In genomic region chr6:142297605-142297995, GRCh38 we compare ENCODE assay signal across 2 cellular contexts.
TF ChIP-seq lines count a peak whose summit lies in the region.

No MANE protein-coding gene starts in this region.

TF ChIP-seq in SK-N-SH, 30 proteins besides CTCF, POLR2A, EP300 and RAD21 (continued from another document):
- TF ChIP-seq, protein P1, sequence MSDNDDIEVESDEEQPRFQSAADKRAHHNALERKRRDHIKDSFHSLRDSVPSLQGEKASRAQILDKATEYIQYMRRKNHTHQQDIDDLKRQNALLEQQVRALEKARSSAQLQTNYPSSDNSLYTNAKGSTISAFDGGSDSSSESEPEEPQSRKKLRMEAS (IDR thresholded peaks at IDR 0.05; ENCODE audit: low read depth) = no peak
- no peak for TF ChIP-seq IRF3 (IDR thresholded peaks at IDR 0.05; ENCODE audit: low read depth, low read length)
- TF ChIP-seq NRF1 (IDR thresholded peaks at IDR 0.05; ENCODE audit: low read depth, low read length) = no peak
- no peak for TF ChIP-seq MEF2A (IDR thresholded peaks at IDR 0.05; ENCODE audit: borderline replicate concordance, low read depth)
- no peak for TF ChIP-seq SIN3A (IDR thresholded peaks at IDR 0.05; ENCODE audit: borderline replicate concordance, low read depth, low read length)
- TF ChIP-seq, protein P2, sequence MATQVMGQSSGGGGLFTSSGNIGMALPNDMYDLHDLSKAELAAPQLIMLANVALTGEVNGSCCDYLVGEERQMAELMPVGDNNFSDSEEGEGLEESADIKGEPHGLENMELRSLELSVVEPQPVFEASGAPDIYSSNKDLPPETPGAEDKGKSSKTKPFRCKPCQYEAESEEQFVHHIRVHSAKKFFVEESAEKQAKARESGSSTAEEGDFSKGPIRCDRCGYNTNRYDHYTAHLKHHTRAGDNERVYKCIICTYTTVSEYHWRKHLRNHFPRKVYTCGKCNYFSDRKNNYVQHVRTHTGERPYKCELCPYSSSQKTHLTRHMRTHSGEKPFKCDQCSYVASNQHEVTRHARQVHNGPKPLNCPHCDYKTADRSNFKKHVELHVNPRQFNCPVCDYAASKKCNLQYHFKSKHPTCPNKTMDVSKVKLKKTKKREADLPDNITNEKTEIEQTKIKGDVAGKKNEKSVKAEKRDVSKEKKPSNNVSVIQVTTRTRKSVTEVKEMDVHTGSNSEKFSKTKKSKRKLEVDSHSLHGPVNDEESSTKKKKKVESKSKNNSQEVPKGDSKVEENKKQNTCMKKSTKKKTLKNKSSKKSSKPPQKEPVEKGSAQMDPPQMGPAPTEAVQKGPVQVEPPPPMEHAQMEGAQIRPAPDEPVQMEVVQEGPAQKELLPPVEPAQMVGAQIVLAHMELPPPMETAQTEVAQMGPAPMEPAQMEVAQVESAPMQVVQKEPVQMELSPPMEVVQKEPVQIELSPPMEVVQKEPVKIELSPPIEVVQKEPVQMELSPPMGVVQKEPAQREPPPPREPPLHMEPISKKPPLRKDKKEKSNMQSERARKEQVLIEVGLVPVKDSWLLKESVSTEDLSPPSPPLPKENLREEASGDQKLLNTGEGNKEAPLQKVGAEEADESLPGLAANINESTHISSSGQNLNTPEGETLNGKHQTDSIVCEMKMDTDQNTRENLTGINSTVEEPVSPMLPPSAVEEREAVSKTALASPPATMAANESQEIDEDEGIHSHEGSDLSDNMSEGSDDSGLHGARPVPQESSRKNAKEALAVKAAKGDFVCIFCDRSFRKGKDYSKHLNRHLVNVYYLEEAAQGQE (IDR thresholded peaks at IDR 0.05; ENCODE audit: low read depth, low read length) = no peak
- TF ChIP-seq FOXJ3 (CRISPR knock-in tag; IDR thresholded peaks at IDR 0.05) = no peak
- TF ChIP-seq CHD2 (IDR thresholded peaks at IDR 0.05; ENCODE audit: low read length, partially characterized antibody) = no peak
- no peak for TF ChIP-seq RFX5 (IDR thresholded peaks at IDR 0.05; ENCODE audit: low read length)
- no peak for TF ChIP-seq GABPA (IDR thresholded peaks at IDR 0.05; ENCODE audit: low read depth)
- TF ChIP-seq, protein P3, sequence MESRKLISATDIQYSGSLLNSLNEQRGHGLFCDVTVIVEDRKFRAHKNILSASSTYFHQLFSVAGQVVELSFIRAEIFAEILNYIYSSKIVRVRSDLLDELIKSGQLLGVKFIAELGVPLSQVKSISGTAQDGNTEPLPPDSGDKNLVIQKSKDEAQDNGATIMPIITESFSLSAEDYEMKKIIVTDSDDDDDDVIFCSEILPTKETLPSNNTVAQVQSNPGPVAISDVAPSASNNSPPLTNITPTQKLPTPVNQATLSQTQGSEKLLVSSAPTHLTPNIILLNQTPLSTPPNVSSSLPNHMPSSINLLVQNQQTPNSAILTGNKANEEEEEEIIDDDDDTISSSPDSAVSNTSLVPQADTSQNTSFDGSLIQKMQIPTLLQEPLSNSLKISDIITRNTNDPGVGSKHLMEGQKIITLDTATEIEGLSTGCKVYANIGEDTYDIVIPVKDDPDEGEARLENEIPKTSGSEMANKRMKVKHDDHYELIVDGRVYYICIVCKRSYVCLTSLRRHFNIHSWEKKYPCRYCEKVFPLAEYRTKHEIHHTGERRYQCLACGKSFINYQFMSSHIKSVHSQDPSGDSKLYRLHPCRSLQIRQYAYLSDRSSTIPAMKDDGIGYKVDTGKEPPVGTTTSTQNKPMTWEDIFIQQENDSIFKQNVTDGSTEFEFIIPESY (IDR thresholded peaks at IDR 0.05; ENCODE audit: borderline replicate concordance, low read depth) = no peak
- no peak for TF ChIP-seq SMC3 (IDR thresholded peaks at IDR 0.05; ENCODE audit: low read depth, low read length)

TF ChIP-seq in SK-N-SH treated with all-trans-retinoic acid at 6 μM for 48 hours, 23 proteins besides CTCF, POLR2A, EP300 and RAD21:
- TF ChIP-seq CSRNP3 (CRISPR knock-in tag; IDR thresholded peaks at IDR 0.05) (no peak), CREB5 (CRISPR knock-in tag; IDR thresholded peaks at IDR 0.05; ENCODE audit: low read depth) (no peak), ZNF70 (CRISPR knock-in tag; IDR thresholded peaks at IDR 0.05) (no peak), PPARA (CRISPR knock-in tag; IDR thresholded peaks at IDR 0.05; ENCODE audit: borderline replicate concordance) (no peak), TOX (CRISPR knock-in tag; IDR thresholded peaks at IDR 0.05; ENCODE audit: borderline replicate concordance) (no peak), ZFP3 (CRISPR knock-in tag; IDR thresholded peaks at IDR 0.05) (no peak), TSHZ2 (CRISPR knock-in tag; IDR thresholded peaks at IDR 0.05) (no peak), ZC3H10 (CRISPR knock-in tag; IDR thresholded peaks at IDR 0.05) (no peak), ISL1 (CRISPR knock-in tag; IDR thresholded peaks at IDR 0.05) (no peak), CSDC2 (CRISPR knock-in tag; IDR thresholded peaks at IDR 0.05) (no peak), RARB (CRISPR knock-in tag; IDR thresholded peaks at IDR 0.05) (no peak), ZNF565 (CRISPR knock-in tag; conservative IDR thresholded peaks at IDR 0.05; ENCODE audit: low read depth) (no peak), GLIS3 (CRISPR knock-in tag; IDR thresholded peaks at IDR 0.05) (no peak), TCF4 (CRISPR knock-in tag; IDR thresholded peaks at IDR 0.05; ENCODE audit: borderline replicate concordance) (no peak)
